In the genomic region with DNA sequence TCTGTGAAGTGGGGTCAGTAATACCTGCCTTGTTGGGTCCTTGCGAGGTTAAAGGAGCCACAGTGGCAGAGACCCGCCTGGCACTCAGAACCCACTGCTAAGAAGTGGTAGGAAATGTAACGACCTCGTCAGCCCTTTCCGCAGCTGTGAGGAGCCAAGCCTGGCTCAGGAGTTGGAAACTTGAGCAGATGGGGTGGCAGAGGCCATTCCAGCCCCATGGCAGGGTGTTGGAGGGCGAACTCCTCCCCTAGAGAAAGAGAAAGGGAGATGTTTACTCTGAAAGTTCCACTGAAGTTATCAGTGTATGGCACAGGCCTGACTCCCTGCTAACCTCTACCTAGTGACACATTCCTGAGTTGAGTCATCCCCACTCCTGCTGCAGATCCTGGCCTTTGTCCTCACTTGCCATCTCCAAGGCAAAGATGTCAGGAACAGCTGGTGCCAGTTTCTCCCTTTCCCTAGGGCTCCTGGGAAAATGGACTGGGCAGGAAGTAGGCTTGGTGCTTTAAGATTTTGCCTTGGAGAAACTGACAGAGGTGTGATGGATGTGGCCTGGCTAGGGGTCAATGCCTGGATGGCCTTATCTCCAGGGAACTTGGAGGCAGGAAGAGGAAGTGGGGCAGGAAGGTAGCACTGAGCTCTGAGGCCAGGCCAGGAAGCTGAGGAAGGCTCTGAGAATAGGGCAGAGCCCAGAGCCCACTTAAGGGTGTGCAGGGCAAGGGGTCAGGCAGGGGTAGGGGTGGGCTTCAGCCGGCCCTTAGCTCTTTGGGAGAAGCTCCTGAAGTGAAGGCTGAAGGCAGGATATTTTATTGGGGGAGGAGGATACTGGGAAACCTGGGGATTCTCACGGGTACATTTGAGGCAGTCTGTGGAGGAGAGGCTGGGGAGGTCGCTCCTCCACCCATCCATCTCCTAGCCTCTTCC, we compare ENCODE assay signal across 8 cellular contexts. TPM values are rescaled to one million over a fixed set of nuclear protein-coding genes. Genes with fewer than 3 reads are reported as not detected.
DNase-seq lines count a peak whose midpoint lies in the region; ATAC-seq and TF ChIP-seq lines count a peak whose summit lies in the region.

No MANE protein-coding gene starts in this region.

- peak overlapping the region; percentile 91 for H3K4me2 ChIP-seq in GM23248 (ENCODE audit: unreplicated experiment)
- peak overlapping the region; percentile 43 for H3K4me2 ChIP-seq in PC-3 (ENCODE audit: low read length)
- H3K4me2 ChIP-seq in mammary epithelial cell (ENCODE audit: insufficient read depth, low read depth, low read length) = peak overlapping the region; percentile 3

- intact Hi-C loops in PC-3 (cut with micrococcal nuclease) (loop anchor here (2.0 kb wide), 1 partner anchor 18 kb away; a partner anchor contains a TSS), mammary epithelial cell (cut with micrococcal nuclease) (no loop called here), left colon (cut with DNase I, micrococcal nuclease) (no loop called here)

- peak overlapping the region; percentile 53; the same call in 1 of the 2 replicates for H3K9ac ChIP-seq in ES-I3 (ENCODE audit: low read depth, low read length)
- H3K9ac ChIP-seq in GM23248 = peak overlapping the region; percentile 82
- H3K9ac ChIP-seq in PC-3 (ENCODE audit: low read length) = no peak overlapping the region
- H3K9ac ChIP-seq in mammary epithelial cell (ENCODE audit: insufficient read depth, low read length) = no peak overlapping the region

- POLR2A ChIA-PET in PC-3 (lab: Charles Lee; ENCODE audit: unreplicated experiment) = interaction anchor here (0.6 kb wide), 1 partner anchor 84 kb away, joined by 3 read pairs; no protein-coding TSS in a partner anchor

- H3F3A ChIP-seq in GM23248 (ENCODE audit: insufficient read depth) (peaks cover 27% of the 10 kb centered on the region), PC-3 (ENCODE audit: low read length, unreplicated experiment) (no peaks in the 10 kb centered on the region)

- H3K27ac ChIP-seq in GM23248 (peak overlapping the region; percentile 80), PC-3 (ENCODE audit: low read length) (peak overlapping the region; percentile 42), mammary epithelial cell (ENCODE audit: insufficient read depth, low read depth, low read length) (no peak overlapping the region), substantia nigra (ENCODE audit: low read depth, low read length, poor library complexity, severe bottlenecking) (peak overlapping the region; percentile 27)

- H3K36me3 ChIP-seq in ES-I3 (ENCODE audit: insufficient read depth, low read length) (peaks cover 7% of the 10 kb centered on the region; the same call in 1 of the 2 replicates), GM23248 (ENCODE audit: low read depth) (no peaks in the 10 kb centered on the region), PC-3 (ENCODE audit: low read depth, low read length) (no peaks in the 10 kb centered on the region), mammary epithelial cell (ENCODE audit: insufficient read depth, low read length) (peaks cover 8% of the 10 kb centered on the region)

- H2AFZ ChIP-seq in GM23248 (peak overlapping the region; percentile 83), PC-3 (ENCODE audit: low read length) (no peak overlapping the region), mammary epithelial cell (ENCODE audit: low read depth, low read length) (peak overlapping the region; percentile 1)

- H3K9me3 ChIP-seq in ES-I3 (ENCODE audit: control insufficient read depth, insufficient read depth, low read length) (no peaks in the 10 kb centered on the region), GM23248 (ENCODE audit: low read depth) (no peaks in the 10 kb centered on the region), PC-3 (ENCODE audit: low read length) (no peaks in the 10 kb centered on the region), mammary epithelial cell (replicated peaks; ENCODE audit: insufficient read depth, low read length) (no peaks in the 10 kb centered on the region)

- ATAC-seq in PC-3 (peak; percentile 95), left colon (peak; percentile 85), HG03097 (IDR thresholded peaks at IDR 0.05; ENCODE audit: low FRiP score, unreplicated experiment) (no peak), GM19328 (IDR thresholded peaks at IDR 0.05; ENCODE audit: unreplicated experiment) (no peak)

- in situ Hi-C loops in GM23248 (cut with MboI) = no loop called here
- in situ Hi-C loops in mammary epithelial cell (cut with MboI; ENCODE audit: low sequenced_read_pairs in 2 of 2) = no loop called here

- WGBS in GM23248 (ENCODE audit: low coverage in 1 of 2, low lambda C conversion rate in 2 of 2, missing lambda C conversion rate in 2 of 2), 2 experiments = 5 to 11% methylated on average over 9 of the region's 9 CpGs
- WGBS in mammary epithelial cell (ENCODE audit: low coverage, missing lambda C conversion rate) = 79% methylated on average over 5 of the region's 9 CpGs

- dilution Hi-C loops in mammary epithelial cell (cut with HindIII; ENCODE audit: low sequenced_read_pairs) = loop anchor here (5.0 kb wide), 1 partner anchor 72 kb away; no protein-coding TSS in a partner anchor

- BruUV-seq in PC-3 (replicated peaks; lab: Mats Ljungman, UMichigan) (no TSS peak), mammary epithelial cell (replicated peaks; lab: Mats Ljungman, UMichigan) (no TSS peak)

- CTCF ChIA-PET in PC-3 (lab: Charles Lee) (no interaction called here), mammary epithelial cell (lab: Charles Lee; ENCODE audit: low non-redundant PET) (no interaction called here)

- peaks cover 14% of the 10 kb centered on the region for H3K4me1 ChIP-seq in ES-I3 (ENCODE audit: insufficient read depth, low read length)
- H3K4me1 ChIP-seq in GM23248 (ENCODE audit: insufficient read depth) = peaks cover 29% of the 10 kb centered on the region
- peaks cover 17% of the 10 kb centered on the region for H3K4me1 ChIP-seq in PC-3 (ENCODE audit: insufficient read depth, low read length)
- peaks cover 24% of the 10 kb centered on the region for H3K4me1 ChIP-seq in mammary epithelial cell (ENCODE audit: insufficient read depth, low read length)

- H3K4me3 ChIP-seq in GM23248 (peak overlapping the region; percentile 78), PC-3 (ENCODE audit: low read length) (no peak overlapping the region), mammary epithelial cell (replicated peaks in 1 of 3; ENCODE audit: insufficient read depth in 1 of 3, low read depth in 2 of 3, low read length in 3 of 3) (no peak overlapping the region)

- H4K20me1 ChIP-seq in GM23248 (ENCODE audit: insufficient read depth) (no peaks in the 10 kb centered on the region), PC-3 (ENCODE audit: low read length) (no peaks in the 10 kb centered on the region), mammary epithelial cell (ENCODE audit: insufficient read depth, low read length) (no peaks in the 10 kb centered on the region)

- TF ChIP-seq CTCF in PC-3 (conservative IDR thresholded peaks at IDR 0.05; ENCODE audit: low read depth, low read length) (no peak), mammary epithelial cell (conservative IDR thresholded peaks at IDR 0.05 in 1 of 2, IDR thresholded peaks at IDR 0.05 in 1 of 2; ENCODE audit: extremely low read depth in 1 of 2, insufficient read depth in 1 of 2, low read depth in 1 of 2, low read length in 2 of 2) (no peak)

- DNase-seq in GM23248 (peak; percentile 82), PC-3 (peak; percentile 84), mammary epithelial cell (peak; percentile 72), left colon (peak in 1 of 2 donors; percentile 82), substantia nigra (lab: John Stamatoyannopoulos, UW) (no peak)

- H3K9me2 ChIP-seq in GM23248 (ENCODE audit: insufficient read depth) = no peaks in the 10 kb centered on the region
- H3K9me2 ChIP-seq in PC-3 (replicated peaks; ENCODE audit: low read length) = no peaks in the 10 kb centered on the region

- H3K79me2 ChIP-seq in GM23248 (ENCODE audit: insufficient read depth) (peaks cover 34% of the 10 kb centered on the region), PC-3 (ENCODE audit: low read length) (no peaks in the 10 kb centered on the region), mammary epithelial cell (ENCODE audit: insufficient read depth, low read length) (peaks cover 11% of the 10 kb centered on the region)

- H3K27me3 ChIP-seq in GM23248 (replicated peaks; ENCODE audit: insufficient read depth) (no peaks in the 10 kb centered on the region), PC-3 (ENCODE audit: low read length) (no peaks in the 10 kb centered on the region), mammary epithelial cell (ENCODE audit: insufficient read depth, low read length) (no peaks in the 10 kb centered on the region)

RNA-seq across cellular contexts. Expression of a gene that starts 0.9 kb away (rescaled TPM):
- total RNA-seq in GM23248 (2014; rRNA removed; shearing (Covaris generic)) = 50.3 and 59.0 TPM in 2 replicates
- polyA plus RNA-seq in GM23248 (2016; fragmentation: Nextera tagmentation; extraction: Ambion mirVana) (287 and 289 TPM in 2 replicates), mammary epithelial cell (6.0 TPM)
- total RNA-seq in PC-3 (2014; rRNA removed) (0.40 TPM in 1 of 2 replicates, not detected in the other), mammary epithelial cell (1 to 10 TPM; 2.2 to 7.3 TPM), left colon (10 to 100 TPM; 20.1 to 20.4 TPM)
- polyA minus RNA-seq in mammary epithelial cell = 10.2 TPM

RNA-seq across cellular contexts. Expression of a gene that starts 7.7 kb away (rescaled TPM):
- 1.7 TPM in 1 of 2 replicates, not detected in the other for total RNA-seq in GM23248 (2014; rRNA removed; shearing (Covaris generic))
- 1.0 and 1.2 TPM in 2 replicates for polyA plus RNA-seq in GM23248 (2016; fragmentation: Nextera tagmentation; extraction: Ambion mirVana)
- total RNA-seq in PC-3 (2014; rRNA removed) = 141 and 142 TPM in 2 replicates
- total RNA-seq in mammary epithelial cell = 100 to 1,000 TPM in 1 of 2 donors, 10 to 100 TPM in 1; 94.0 to 166 TPM
- polyA plus RNA-seq in mammary epithelial cell = 327 TPM
- polyA minus RNA-seq in mammary epithelial cell = 42.7 TPM
- total RNA-seq in left colon = 100 to 1,000 TPM; 268 to 282 TPM

RNA-seq across cellular contexts. Expression of a gene that starts 10.4 kb away (rescaled TPM):
- 159 and 178 TPM in 2 replicates for total RNA-seq in GM23248 (2014; rRNA removed; shearing (Covaris generic))
- 294 and 308 TPM in 2 replicates for polyA plus RNA-seq in GM23248 (2016; fragmentation: Nextera tagmentation; extraction: Ambion mirVana)
- total RNA-seq in PC-3 (2014; rRNA removed) = 170 and 225 TPM in 2 replicates
- 100 to 1,000 TPM; 101 to 109 TPM for total RNA-seq in mammary epithelial cell
- polyA plus RNA-seq in mammary epithelial cell = 269 TPM
- 193 TPM for polyA minus RNA-seq in mammary epithelial cell
- total RNA-seq in left colon = 10 to 100 TPM; 78.8 to 84.2 TPM

RNA-seq across cellular contexts. Expression of a gene that starts 17.4 kb away (rescaled TPM):
- total RNA-seq in GM23248 (2014; rRNA removed; shearing (Covaris generic)) = 13.5 and 20.9 TPM in 2 replicates
- polyA plus RNA-seq in GM23248 (2016; fragmentation: Nextera tagmentation; extraction: Ambion mirVana) = 35.7 and 36.0 TPM in 2 replicates
- total RNA-seq in PC-3 (2014; rRNA removed) = 3.9 and 4.9 TPM in 2 replicates
- 10 to 100 TPM; 12.5 to 14.2 TPM for total RNA-seq in mammary epithelial cell
- polyA plus RNA-seq in mammary epithelial cell = 11.4 TPM
- polyA minus RNA-seq in mammary epithelial cell = 19.7 TPM
- 10 to 100 TPM in 1 of 2 donors, 1 to 10 TPM in 1; 10.0 to 10.8 TPM for total RNA-seq in left colon

RNA-seq across cellular contexts. Expression of a gene that starts 23.8 kb away (rescaled TPM):
- total RNA-seq in GM23248 (2014; rRNA removed; shearing (Covaris generic)) = 74.7 and 81.3 TPM in 2 replicates
- polyA plus RNA-seq in GM23248 (2016; fragmentation: Nextera tagmentation; extraction: Ambion mirVana) (62.7 and 65.4 TPM in 2 replicates), mammary epithelial cell (42.4 TPM)
- total RNA-seq in PC-3 (2014; rRNA removed) (34.8 and 46.7 TPM in 2 replicates), mammary epithelial cell (10 to 100 TPM; 42.7 to 43.3 TPM), left colon (10 to 100 TPM; 25.1 to 27.8 TPM)
- polyA minus RNA-seq in mammary epithelial cell = 59.1 TPM

Comparison
In these comparisons a context has a peak if more than half of its experiments do, and no peak if none do; other contexts are left out.
1. H3K9ac ChIP-seq: peak in ES-I3 (single experiment) and GM23248 (single experiment); none in PC-3 (single experiment) and mammary epithelial cell (single experiment).
2. DNase-seq: peak in GM23248 (single experiment), PC-3 (single experiment) and mammary epithelial cell (single experiment); none in substantia nigra (0 of 49).
3. H3K4me2 ChIP-seq: peak in every context shown above with its lines; median percentile 91 in GM23248; 43 in PC-3; 3 in mammary epithelial cell.
4. ATAC-seq: peak in PC-3 (single experiment) and left colon (single experiment); none in HG03097 (single experiment) and GM19328 (single experiment).
5. RNA of a gene that starts 7.7 kb away (total RNA-seq): 268 to 282 TPM in left colon, 94.0 to 166 TPM in mammary epithelial cell and 141 to 142 TPM in PC-3; 1.7 TPM in GM23248; every median in the first group is over 10 times any median in the second.